ENCODE assay signal across 8 cellular contexts in the genomic region with DNA sequence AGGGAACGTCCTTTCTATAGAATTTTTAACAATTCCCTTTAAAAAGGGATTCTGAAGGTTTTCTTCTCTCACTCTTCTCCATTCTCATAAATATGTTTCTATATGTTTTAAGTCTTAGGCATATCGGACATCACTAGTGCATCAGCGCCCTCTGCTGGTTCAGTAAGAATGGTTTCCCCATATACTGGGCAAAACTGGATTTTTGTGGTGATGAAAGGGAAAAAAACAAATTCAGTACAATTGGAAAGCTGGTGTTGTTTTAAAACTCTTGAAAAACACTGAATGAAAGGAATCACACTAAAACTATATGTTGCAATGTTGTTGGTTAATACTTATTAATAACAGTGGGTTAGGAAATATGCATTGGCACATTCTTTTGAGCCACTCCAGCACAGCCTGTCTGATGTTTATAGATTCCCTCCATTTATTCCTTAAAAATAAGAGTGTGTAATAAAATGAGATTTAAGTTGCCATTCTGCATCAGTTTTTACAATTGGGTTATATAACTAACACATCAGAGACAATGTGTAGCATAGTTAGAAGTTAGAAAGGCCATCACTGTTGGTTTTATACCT. TPM values are rescaled to one million over a fixed set of nuclear protein-coding genes. Genes with fewer than 3 reads are reported as not detected.
DNase-seq lines count a peak whose midpoint lies in the region; ATAC-seq and TF ChIP-seq lines count a peak whose summit lies in the region.

No MANE protein-coding gene starts in this region.

- ATAC-seq in GM19025 (IDR thresholded peaks at IDR 0.05; ENCODE audit: low read depth, unreplicated experiment) (peak; percentile 80), HG03354 (IDR thresholded peaks at IDR 0.05; ENCODE audit: poor library complexity, severe bottlenecking, unreplicated experiment) (peak; percentile 90)

- peak; percentile 42 for TF ChIP-seq CTCF in coronary artery (IDR thresholded peaks at IDR 0.05)

- no peak overlapping the region for H3K27ac ChIP-seq in coronary artery

- peak; percentile 71 to 74 for DNase-seq in AML-193 (lab: John Stamatoyannopoulos, UW)
- DNase-seq in NCI-H510A treated with DMSO at 0.1 percent for 48 hours (lab: John Stamatoyannopoulos, UW): peak; percentile 68
- peak; percentile 79 for DNase-seq in activated CD4-positive, alpha-beta T cell treated with anti-CD3 and anti-CD28 coated beads for 48 hours
- DNase-seq in coronary artery (ENCODE audit: low spot score): no peak
- peak; percentile 87 to 93 for DNase-seq in lung microvascular endothelial cell (ENCODE audit: low read depth in 2 of 2)
- peak; percentile 51 for DNase-seq in stimulated activated CD8-positive, alpha-beta memory T cell treated with anti-CD3 and anti-CD28 coated beads, Interleukin-15, amount 100 ng/mL, for 1 hour (ENCODE audit: low read depth)

- no peak overlapping the region for H3K4me3 ChIP-seq in coronary artery

RNA-seq across cellular contexts. Expression of a gene that starts 15.8 kb away (rescaled TPM):
- total RNA-seq in lung microvascular endothelial cell: 7.4 and 7.9 TPM in 2 replicates

RNA-seq across cellular contexts. Expression of a gene that starts 16.0 kb away (rescaled TPM):
- total RNA-seq in lung microvascular endothelial cell: 11.3 and 12.3 TPM in 2 replicates
